7 cellular contexts compared by ENCODE assay signal in genomic region chr10:47559718-47560308, GRCh38. TPM values are rescaled to one million over a fixed set of nuclear protein-coding genes. Genes with fewer than 3 reads are reported as not detected.
DNase-seq lines count a peak whose midpoint lies in the region; FAIRE-seq and TF ChIP-seq lines count a peak whose summit lies in the region.
"Not testable (repeated sequence)": the region's sequence is repeated elsewhere in the genome, so short reads cannot be mapped to it uniquely, and the experiment has no call there.

No MANE protein-coding gene starts in this region.

- H3K9me3 ChIP-seq in esophagus squamous epithelium; parathyroid adenoma (ENCODE audit: control insufficient read depth, low read length): not testable (repeated sequence)

- not testable (repeated sequence) for H2AFZ ChIP-seq in parathyroid adenoma

- peak overlapping the region; percentile 26 for H3K4me2 ChIP-seq in parathyroid adenoma (ENCODE audit: low read length)

- in situ Hi-C loops in Caki2 (cut with HindIII; ENCODE audit: low pct_unique_long_range_greater_than_20kb, low sequenced_read_pairs); brain microvascular endothelial cell (cut with HindIII; ENCODE audit: low pct_ligation_motif_present, low sequenced_read_pairs): not testable (repeated sequence)

- FAIRE-seq in RCC 7860 (lab: Jason Lieb, UNC): peak; percentile 86

- not testable (repeated sequence) for TF ChIP-seq CTCF in brain microvascular endothelial cell (IDR thresholded peaks at IDR 0.05; ENCODE audit: low read depth, low read length, missing control alignments); esophagus squamous epithelium (IDR thresholded peaks at IDR 0.05); parathyroid adenoma (IDR thresholded peaks at IDR 0.05)

- TF ChIP-seq POLR2A in esophagus squamous epithelium (IDR thresholded peaks at IDR 0.05): not testable (repeated sequence)

- not testable (repeated sequence) for H3K79me2 ChIP-seq in parathyroid adenoma

- not testable (repeated sequence) for H3K4me1 ChIP-seq in esophagus squamous epithelium, parathyroid adenoma

- H3K9ac ChIP-seq in parathyroid adenoma: not testable (repeated sequence)

- WGBS in esophagus squamous epithelium, 2 donors: 44 to 57% methylated on average over 1 of the region's 1 CpG

- H3K36me3 ChIP-seq in brain microvascular endothelial cell (replicated peaks); esophagus squamous epithelium; parathyroid adenoma (ENCODE audit: control insufficient read depth, insufficient read depth, low read length): not testable (repeated sequence)

- peak overlapping the region; percentile 65 for H3K27ac ChIP-seq in brain microvascular endothelial cell
- H3K27ac ChIP-seq in esophagus squamous epithelium: peak overlapping the region in 3 of 4 donors; percentile 54 to 69 (median 62)
- H3K27ac ChIP-seq in parathyroid adenoma: not testable (repeated sequence)

- DNase-seq in Caki2 (ENCODE audit: low read depth) (peak; percentile 69), HCEC 1CT (peak; percentile 1), RCC 7860 (ENCODE audit: low spot score) (peak; percentile 4), kidney tubule cell (ENCODE audit: low spot score) (peak; percentile 40)
- DNase-seq in brain microvascular endothelial cell; esophagus squamous epithelium (lab: John Stamatoyannopoulos, UW): not testable (repeated sequence)

- intact Hi-C loops in esophagus squamous epithelium (cut with DNase I): not testable (repeated sequence)

- H3K27me3 ChIP-seq in brain microvascular endothelial cell (replicated peaks); esophagus squamous epithelium; parathyroid adenoma (ENCODE audit: control insufficient read depth, insufficient read depth, low read length): not testable (repeated sequence)

- not testable (repeated sequence) for H3K4me3 ChIP-seq in brain microvascular endothelial cell (ENCODE audit: low read depth, low read length); esophagus squamous epithelium; parathyroid adenoma (ENCODE audit: low read depth, low read length)

RNA-seq across cellular contexts. Expression of gene AGAP9, which starts 36.4 kb away (rescaled TPM):
- total RNA-seq in Caki2 (2014; rRNA removed; shearing (Covaris generic); ENCODE audit: low replicate concordance): 2.6 and 3.4 TPM in 2 replicates
- 1 to 10 TPM in 3 of 4 donors, under 1 TPM in 1; 0.94 to 8.8 (median 3.3) TPM for total RNA-seq in esophagus squamous epithelium
